In the genomic region with DNA sequence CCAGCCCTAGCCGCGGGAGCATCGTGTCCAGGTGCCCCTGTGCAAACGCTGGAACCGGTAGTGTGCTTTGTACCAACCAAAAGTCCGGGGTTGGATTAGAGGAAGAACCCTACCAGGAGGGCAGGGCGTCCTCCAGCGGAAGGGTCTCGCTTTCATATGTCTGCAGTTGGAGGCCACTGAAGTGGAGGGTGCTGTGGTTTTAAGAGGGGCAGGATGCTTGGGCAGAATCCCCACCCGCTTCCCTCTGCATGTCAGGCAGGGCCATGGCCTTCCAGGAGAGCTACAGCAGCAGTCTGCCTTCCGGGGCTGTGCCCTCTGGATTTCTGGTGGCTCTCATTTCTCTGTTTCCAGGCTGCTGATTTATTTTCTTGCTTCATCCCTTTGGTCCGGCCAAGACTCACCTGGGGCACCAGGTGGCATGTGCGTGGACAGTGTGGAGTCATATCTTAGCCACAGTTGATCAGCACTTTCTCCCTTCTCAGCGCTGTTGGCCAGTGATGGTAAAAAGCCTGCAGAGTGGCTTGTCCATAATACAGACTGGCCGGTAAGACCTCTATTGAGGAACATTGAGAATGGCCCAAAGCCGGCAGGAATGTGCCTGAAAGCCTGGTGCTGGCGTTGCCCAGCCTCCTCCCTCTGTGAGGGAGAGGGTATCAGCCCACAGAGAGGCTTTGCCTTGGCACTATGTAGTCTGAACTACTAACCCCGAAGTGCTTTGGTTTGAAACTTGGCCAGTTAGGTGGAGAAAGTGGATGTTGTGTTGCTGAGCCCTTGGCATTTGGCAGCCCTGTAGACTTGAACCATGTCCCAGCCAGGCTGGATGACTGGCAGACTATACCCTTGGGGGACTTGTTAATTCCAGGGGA, we compare ENCODE assay signal across 8 cellular contexts. TPM values are rescaled to one million over a fixed set of nuclear protein-coding genes. Genes with fewer than 3 reads are reported as not detected.
A peak's percentile ranks its signal among the peaks of the same experiment; 100 is the strongest.
DNase-seq lines count a peak whose midpoint lies in the region; ATAC-seq and FAIRE-seq lines count a peak whose summit lies in the region.

No MANE protein-coding gene starts in this region.

- peaks cover 63% of the 10 kb centered on the region for H3K27me3 Mint-ChIP-seq in activated CD4-positive, alpha-beta memory T cell treated with anti-CD3 and anti-CD28 coated beads, Interleukin-2, amount 10 ng/mL, durations not matched to agents 7 days and 5 days

- intact Hi-C loops in right cardiac atrium (cut with DNase I): loop anchor here in 1 of 4 donors (10.0 kb wide), 1 partner anchor 99 kb away; no protein-coding TSS in a partner anchor

- H3K36me3 Mint-ChIP-seq in activated CD4-positive, alpha-beta memory T cell treated with anti-CD3 and anti-CD28 coated beads, Interleukin-2, amount 10 ng/mL, durations not matched to agents 7 days and 5 days (ENCODE audit: low read depth): no peaks in the 10 kb centered on the region

- CTCF ChIA-PET in activated CD4-positive, alpha-beta memory T cell treated with anti-CD3 and anti-CD28 coated beads, Interleukin-2, amount 10 ng/mL, durations not matched to agents 7 days and 5 days (lab: Charles Lee): no interaction called here

- H3K27ac Mint-ChIP-seq in activated CD4-positive, alpha-beta memory T cell treated with anti-CD3 and anti-CD28 coated beads, Interleukin-2, amount 10 ng/mL, durations not matched to agents 7 days and 5 days: no peak overlapping the region

- no peaks in the 10 kb centered on the region for H3K9me3 Mint-ChIP-seq in activated CD4-positive, alpha-beta memory T cell treated with anti-CD3 and anti-CD28 coated beads, Interleukin-2, amount 10 ng/mL, durations not matched to agents 7 days and 5 days

- peak overlapping the region; percentile 16 for H3K4me3 Mint-ChIP-seq in activated CD4-positive, alpha-beta memory T cell treated with anti-CD3 and anti-CD28 coated beads, Interleukin-2, amount 10 ng/mL, durations not matched to agents 7 days and 5 days

- H3K27ac ChIP-seq in right cardiac atrium (ENCODE audit: low read length) (no peak overlapping the region), small intestine (ENCODE audit: low read depth in 1 of 2, low read length in 1 of 2) (peak overlapping the region in 1 of 2 donors; percentile 55)

- POLR2A ChIA-PET in activated CD4-positive, alpha-beta memory T cell treated with anti-CD3 and anti-CD28 coated beads, Interleukin-2, amount 10 ng/mL, durations not matched to agents 7 days and 5 days (lab: Charles Lee): no interaction called here

- H3K27me3 ChIP-seq in right cardiac atrium (ENCODE audit: control insufficient read depth, insufficient read depth): no peaks in the 10 kb centered on the region
- no peaks in the 10 kb centered on the region for H3K27me3 ChIP-seq in small intestine (ENCODE audit: control insufficient read depth in 2 of 2, insufficient read depth in 2 of 2, low read length in 2 of 2)

- FAIRE-seq in small intestine (lab: Jason Lieb, UNC): no peak

- H3K4me1 ChIP-seq in right cardiac atrium (ENCODE audit: control insufficient read depth, insufficient read depth, low read length) (peaks cover 7% of the 10 kb centered on the region), small intestine (ENCODE audit: control insufficient read depth in 2 of 2, insufficient read depth in 1 of 2, low read depth in 1 of 2, low read length in 1 of 2) (no peaks in the 10 kb centered on the region)

- ATAC-seq in right cardiac atrium (peak in 1 of 2 donors; percentile 5), GM21381 (IDR thresholded peaks at IDR 0.05; ENCODE audit: unreplicated experiment) (no peak), GM19397 (IDR thresholded peaks at IDR 0.05; ENCODE audit: unreplicated experiment) (no peak), HG03108 (IDR thresholded peaks at IDR 0.05; ENCODE audit: unreplicated experiment) (no peak)

- 36% methylated on average over 18 of the region's 18 CpGs for WGBS in right cardiac atrium
- WGBS in small intestine, 3 donors: 7 to 28% (median 16%) methylated on average over 18 of the region's 18 CpGs

- DNase-seq in NCI-H1417 (lab: John Stamatoyannopoulos, UW) (peak in 2 of 3 experiments; percentile 50 to 61), NCI-H1417 treated with DMSO at 0.1 percent for 48 hours (lab: John Stamatoyannopoulos, UW) (no peak), right cardiac atrium (no peak), small intestine (peak; percentile 41)
- no peak for DNase-seq in activated CD4-positive, alpha-beta memory T cell treated with anti-CD3 and anti-CD28 coated beads, Interleukin-2, amount 10 ng/mL, durations not matched to agents 7 days and 5 days

- H3K4me3 ChIP-seq in right cardiac atrium (ENCODE audit: low read length): peak overlapping the region; percentile 96
- peak overlapping the region; percentile 55 to 89 for H3K4me3 ChIP-seq in small intestine (ENCODE audit: low read depth in 1 of 2, low read length in 2 of 2)

- H3K9me3 ChIP-seq in right cardiac atrium (ENCODE audit: control insufficient read depth, low read length): no peaks in the 10 kb centered on the region
- H3K9me3 ChIP-seq in small intestine (ENCODE audit: control insufficient read depth, low read depth): no peaks in the 10 kb centered on the region

- no peaks in the 10 kb centered on the region for H3K36me3 ChIP-seq in small intestine (ENCODE audit: control insufficient read depth in 2 of 2, insufficient read depth in 2 of 2, low read length in 2 of 2)

- peaks cover 6% of the 10 kb centered on the region for H3K4me1 Mint-ChIP-seq in activated CD4-positive, alpha-beta memory T cell treated with anti-CD3 and anti-CD28 coated beads, Interleukin-2, amount 10 ng/mL, durations not matched to agents 7 days and 5 days

RNA-seq across cellular contexts. Expression of a gene that starts 1.8 kb away (rescaled TPM):
- 1 to 10 TPM; 1.1 to 1.2 TPM for total RNA-seq in activated CD4-positive, alpha-beta memory T cell treated with anti-CD3 and anti-CD28 coated beads, Interleukin-2, amount 10 ng/mL, durations not matched to agents 7 days and 5 days
- 10 to 100 TPM; 22.5 to 25.3 (median 23.3) TPM for total RNA-seq in right cardiac atrium
- polyA plus RNA-seq in right cardiac atrium (10.5 TPM), small intestine (10 to 100 TPM in 2 of 3 donors, 1 to 10 TPM in 1; 9.8 to 15.6 (median 15.4) TPM)

Comparison
In these comparisons a context has a peak if more than half of its experiments do, and no peak if none do; other contexts are left out.
1. DNase-seq: peak in NCI-H1417 (2 of 3) and small intestine (single experiment); none in NCI-H1417 treated with DMSO at 0.1 percent for 48 hours (single experiment), activated CD4-positive, alpha-beta memory T cell treated with anti-CD3 and anti-CD28 coated beads, Interleukin-2, amount 10 ng/mL, durations not matched to agents 7 days and 5 days (single experiment) and right cardiac atrium (0 of 3).
2. RNA of a gene that starts 1.8 kb away (total RNA-seq): 22.5 to 25.3 TPM in right cardiac atrium; 1.1 to 1.2 TPM in activated CD4-positive, alpha-beta memory T cell treated with anti-CD3 and anti-CD28 coated beads, Interleukin-2, amount 10 ng/mL, durations not matched to agents 7 days and 5 days; every median in the first group is over 10 times any median in the second.